ENCODE assay signal across 9 cellular contexts in the genomic region with DNA sequence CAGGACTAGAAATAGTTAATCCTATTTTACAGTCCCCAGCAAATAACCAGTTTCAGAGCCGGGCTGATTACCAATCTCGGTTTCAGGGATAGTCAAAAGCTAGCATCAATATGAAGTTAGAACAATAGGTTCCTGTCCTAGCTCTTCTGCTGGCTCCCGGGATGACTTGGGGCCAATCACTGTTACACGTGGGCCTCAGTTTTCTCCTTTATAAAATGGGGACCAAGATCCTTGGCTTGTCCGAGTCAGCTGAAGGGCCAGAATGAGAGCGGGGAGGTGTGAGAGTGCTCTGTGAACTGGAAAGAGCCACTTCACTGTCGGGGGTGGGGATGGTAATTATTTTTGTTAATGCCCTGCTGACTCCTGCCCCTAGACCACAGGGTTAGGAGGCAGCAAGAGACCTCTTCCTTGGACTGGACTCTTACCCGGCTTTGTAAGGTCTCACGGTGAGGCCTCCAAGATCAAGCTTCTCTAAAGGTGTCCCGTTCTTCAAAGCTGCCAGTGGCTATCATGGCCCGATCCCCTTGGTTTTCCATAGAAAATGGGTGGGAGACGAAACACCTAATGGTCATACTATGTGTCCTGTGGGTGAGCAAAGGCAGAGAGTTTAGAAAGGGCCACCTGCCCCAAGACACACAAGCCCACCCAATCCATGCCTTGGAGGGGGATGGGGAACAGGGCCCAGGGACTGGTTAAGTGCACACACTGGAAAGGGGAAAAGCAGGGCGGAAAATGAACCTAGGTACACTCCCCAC. TPM values are rescaled to one million over a fixed set of nuclear protein-coding genes. Genes with fewer than 3 reads are reported as not detected.
DNase-seq lines count a peak whose midpoint lies in the region; ATAC-seq, FAIRE-seq and TF ChIP-seq lines count a peak whose summit lies in the region.
"Had no signal": no experiment of that assay in that cellular context is flagged by ENCODE, and none has a peak within 500 bp of the region (broad histone marks: within the 10 kb centered on the region; RNA-seq: fewer than 3 reads in every experiment).

No MANE protein-coding gene starts in this region.

- no peaks in the 10 kb centered on the region for H3K9me3 Mint-ChIP-seq in astrocyte (ENCODE audit: unreplicated experiment)

- no TSS peak for BruUV-seq in HCT116 (replicated peaks; lab: Mats Ljungman, UMichigan)

- POLR2A ChIA-PET in HCT116 (lab: Charles Lee), result interaction anchor here (0.6 kb wide), 1 partner anchor 17 kb away, joined by 3 read pairs; no protein-coding TSS in a partner anchor

- H3K27ac ChIP-seq in HCT116 (ENCODE audit: low read depth, low read length) (no peak overlapping the region), astrocyte (ENCODE audit: low read depth, low read length) (no peak overlapping the region)

- H3K9me2 ChIP-seq in HCT116 (ENCODE audit: insufficient read depth), result no peaks in the 10 kb centered on the region

- H4K20me1 ChIP-seq in HCT116 (ENCODE audit: insufficient read depth), result no peaks in the 10 kb centered on the region
- peaks cover 4% of the 10 kb centered on the region for H4K20me1 ChIP-seq in astrocyte (ENCODE audit: insufficient read depth, low read length)

- no peak overlapping the region for H2AFZ ChIP-seq in HCT116 (ENCODE audit: low read depth, low read length, poor library complexity, severe bottlenecking)
- H2AFZ ChIP-seq in astrocyte (ENCODE audit: low read depth, low read length), result no peak overlapping the region

- peak overlapping the region; percentile 91 for H3K4me2 ChIP-seq in HCT116 (ENCODE audit: low read length)
- peak overlapping the region; percentile 97 for H3K4me2 ChIP-seq in astrocyte (ENCODE audit: low read length)

- H3K27me3 ChIP-seq in HCT116 (ENCODE audit: insufficient read depth, low read length), result no peaks in the 10 kb centered on the region
- H3K27me3 ChIP-seq in astrocyte (ENCODE audit: insufficient read depth, low read length), result no peaks in the 10 kb centered on the region
- H3K27me3 ChIP-seq in mucosa of stomach (ENCODE audit: control insufficient read depth, insufficient read depth, low read length), result no peaks in the 10 kb centered on the region

- DNase-seq in 8988T (peak; percentile 7), HCT116 (ENCODE audit: low read depth, low spot score) (no peak), astrocyte (ENCODE audit: low read depth) (no peak), GM19240 (ENCODE audit: insufficient read length, low spot score) (no peak), glomerular visceral epithelial cell (ENCODE audit: extremely low spot score) (no peak)
- DNase-seq in activated CD4-positive, alpha-beta T cell treated with anti-CD3 and anti-CD28 coated beads for 48 hours, result no peak

- peaks cover 24% of the 10 kb centered on the region for H3K36me3 Mint-ChIP-seq in astrocyte (ENCODE audit: low read depth, unreplicated experiment)

- peak overlapping the region; percentile 85 for H3K4me3 Mint-ChIP-seq in astrocyte (ENCODE audit: unreplicated experiment)

- FAIRE-seq in astrocyte (lab: Jason Lieb, UNC), result no peak

- H3K9me3 ChIP-seq in HCT116 (ENCODE audit: control insufficient read depth in 1 of 2, insufficient read depth in 1 of 2, low read depth in 1 of 2, low read length in 2 of 2) (no peaks in the 10 kb centered on the region), astrocyte (ENCODE audit: insufficient read depth, low read depth, low read length) (no peaks in the 10 kb centered on the region), mucosa of stomach (ENCODE audit: control insufficient read depth, low read length) (no peaks in the 10 kb centered on the region)

- intact Hi-C loops in HCT116 (cut with micrococcal nuclease), result loop anchor here (5.0 kb wide), 1 partner anchor 191 kb away; a partner anchor contains a TSS

- TF ChIP-seq CTCF in HCT116 (IDR thresholded peaks at IDR 0.05 in 2 of 3, conservative IDR thresholded peaks at IDR 0.05 in 1 of 3; ENCODE audit: borderline replicate concordance in 1 of 3, insufficient read depth in 1 of 3, low read depth in 2 of 3, low read length in 2 of 3), result no peak
- TF ChIP-seq CTCF in astrocyte (IDR thresholded peaks at IDR 0.05; ENCODE audit: insufficient read depth, low read depth, low read length), result no peak

- 0 out of 4 replicates have a peak, but pooled peaks cover 0 to 2% of the 10 kb centered on the region in 2 experiments for H3K36me3 ChIP-seq in HCT116 (ENCODE audit: control insufficient read depth in 1 of 2, insufficient read depth in 2 of 2, low read length in 2 of 2)
- H3K36me3 ChIP-seq in astrocyte (ENCODE audit: insufficient read depth, low read length), result peaks cover 2% of the 10 kb centered on the region
- H3K36me3 ChIP-seq in mucosa of stomach (ENCODE audit: control insufficient read depth, insufficient read depth, low read length), result peaks cover 4% of the 10 kb centered on the region

- H3K79me2 ChIP-seq in HCT116 (ENCODE audit: insufficient read depth, low read length) (0 out of 2 replicates have a peak, but pooled peaks cover 3% of the 10 kb centered on the region), astrocyte (ENCODE audit: insufficient read depth, low read length) (no peaks in the 10 kb centered on the region)

- CTCF ChIA-PET in HCT116 (lab: Charles Lee), result interaction anchor here (1.4 kb wide), 1 partner anchor 274 kb away, joined by 3 read pairs; no protein-coding TSS in a partner anchor

- TF ChIP-seq RAD21 in HCT116 (IDR thresholded peaks at IDR 0.05; ENCODE audit: low read depth), result no peak

- H3K4me1 ChIP-seq in HCT116 (ENCODE audit: control insufficient read depth in 1 of 2, insufficient read depth in 2 of 2, low read length in 2 of 2) (peaks cover 16 to 37% of the 10 kb centered on the region in 2 experiments), astrocyte (ENCODE audit: insufficient read depth, low read length) (peaks cover 12% of the 10 kb centered on the region), mucosa of stomach (ENCODE audit: control insufficient read depth, insufficient read depth, low read length) (peaks cover 50% of the 10 kb centered on the region)

- H3K27ac Mint-ChIP-seq in astrocyte (ENCODE audit: unreplicated experiment), result no peak overlapping the region

- H3K9ac ChIP-seq in HCT116 (ENCODE audit: low read length) (peak overlapping the region; percentile 66), astrocyte (ENCODE audit: low read length) (no peak overlapping the region), mucosa of stomach (ENCODE audit: low read length) (peak overlapping the region; percentile 83)

- no peaks in the 10 kb centered on the region for H3K27me3 Mint-ChIP-seq in astrocyte (ENCODE audit: low read depth, unreplicated experiment)

- ATAC-seq in HCT116, result no peak
- ATAC-seq in GM18868 (IDR thresholded peaks at IDR 0.05; ENCODE audit: unreplicated experiment), result no peak

- TF ChIP-seq POLR2A in HCT116 (IDR thresholded peaks at IDR 0.05; ENCODE audit: borderline replicate concordance, extremely low read depth, insufficient read depth, insufficient read length), result no peak

- RAD21 ChIA-PET in HCT116 (lab: Charles Lee; ENCODE audit: low non-redundant PET in 1 of 2, low total read pairs in 2 of 2, uncharacterized antibody in 2 of 2, unreplicated experiment in 2 of 2), result no interaction called here

- H3K4me3 ChIP-seq in HCT116 (replicated peaks in 1 of 2; ENCODE audit: low read depth in 1 of 2, low read length in 2 of 2) (peak overlapping the region; percentile 57 to 66; a peak in 3 of 4 replicates), astrocyte (ENCODE audit: insufficient read depth, low read depth, low read length) (peak overlapping the region; percentile 78), mucosa of stomach (ENCODE audit: low read length) (peak overlapping the region; percentile 84)

- H3K4me1 Mint-ChIP-seq in astrocyte (ENCODE audit: low read depth, unreplicated experiment), result peaks cover 25% of the 10 kb centered on the region

TF ChIP-seq in HCT116, 20 proteins besides CTCF, POLR2A, EP300 and RAD21 (continues in another document):
- TF ChIP-seq ELF1 (IDR thresholded peaks at IDR 0.05; ENCODE audit: borderline replicate concordance, low read depth) (no peak), ZFX (IDR thresholded peaks at IDR 0.05) (no peak), EGR1 (IDR thresholded peaks at IDR 0.05; ENCODE audit: low read depth) (no peak), SP1 (IDR thresholded peaks at IDR 0.05; ENCODE audit: low read depth) (no peak), EZH2 (IDR thresholded peaks at IDR 0.05) (no peak), SIN3A (IDR thresholded peaks at IDR 0.05; ENCODE audit: low read depth) (no peak)
- TF ChIP-seq, protein P1, sequence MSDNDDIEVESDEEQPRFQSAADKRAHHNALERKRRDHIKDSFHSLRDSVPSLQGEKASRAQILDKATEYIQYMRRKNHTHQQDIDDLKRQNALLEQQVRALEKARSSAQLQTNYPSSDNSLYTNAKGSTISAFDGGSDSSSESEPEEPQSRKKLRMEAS (IDR thresholded peaks at IDR 0.05), result no peak
- TF ChIP-seq, protein P2, sequence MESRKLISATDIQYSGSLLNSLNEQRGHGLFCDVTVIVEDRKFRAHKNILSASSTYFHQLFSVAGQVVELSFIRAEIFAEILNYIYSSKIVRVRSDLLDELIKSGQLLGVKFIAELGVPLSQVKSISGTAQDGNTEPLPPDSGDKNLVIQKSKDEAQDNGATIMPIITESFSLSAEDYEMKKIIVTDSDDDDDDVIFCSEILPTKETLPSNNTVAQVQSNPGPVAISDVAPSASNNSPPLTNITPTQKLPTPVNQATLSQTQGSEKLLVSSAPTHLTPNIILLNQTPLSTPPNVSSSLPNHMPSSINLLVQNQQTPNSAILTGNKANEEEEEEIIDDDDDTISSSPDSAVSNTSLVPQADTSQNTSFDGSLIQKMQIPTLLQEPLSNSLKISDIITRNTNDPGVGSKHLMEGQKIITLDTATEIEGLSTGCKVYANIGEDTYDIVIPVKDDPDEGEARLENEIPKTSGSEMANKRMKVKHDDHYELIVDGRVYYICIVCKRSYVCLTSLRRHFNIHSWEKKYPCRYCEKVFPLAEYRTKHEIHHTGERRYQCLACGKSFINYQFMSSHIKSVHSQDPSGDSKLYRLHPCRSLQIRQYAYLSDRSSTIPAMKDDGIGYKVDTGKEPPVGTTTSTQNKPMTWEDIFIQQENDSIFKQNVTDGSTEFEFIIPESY (IDR thresholded peaks at IDR 0.05; ENCODE audit: extremely low read depth, insufficient replicate concordance, low read length), result no peak

RNA-seq across cellular contexts. Expression of a gene that starts 1.4 kb away (rescaled TPM):
- total RNA-seq in HCT116 (2021; ENCODE audit: unreplicated experiment), result 20.4 TPM
- polyA plus RNA-seq in HCT116 (2012), result 17.4 and 17.5 TPM in 2 replicates
- 57.9 and 83.0 TPM in 2 replicates for total RNA-seq in astrocyte

RNA-seq across cellular contexts. Expression of a gene that starts 27.7 kb away (rescaled TPM):
- total RNA-seq in HCT116 (2021; ENCODE audit: unreplicated experiment), result 1.3 TPM
- 0.30 and 0.34 TPM in 2 replicates for polyA plus RNA-seq in HCT116 (2012)
- 0.65 and 2.0 TPM in 2 replicates for total RNA-seq in astrocyte

RNA-seq across cellular contexts. Expression of a gene that starts 30.4 kb away (rescaled TPM):
- total RNA-seq in HCT116 (2021; ENCODE audit: unreplicated experiment) (0.22 TPM), astrocyte (1.2 and 1.3 TPM in 2 replicates)
- polyA plus RNA-seq in HCT116 (2012), result 0.16 TPM in 1 of 2 replicates, not detected in the other
- total RNA-seq: glomerular endothelial cell had no signal
